ENCODE assay signal across 1 cellular context in the genomic region with DNA sequence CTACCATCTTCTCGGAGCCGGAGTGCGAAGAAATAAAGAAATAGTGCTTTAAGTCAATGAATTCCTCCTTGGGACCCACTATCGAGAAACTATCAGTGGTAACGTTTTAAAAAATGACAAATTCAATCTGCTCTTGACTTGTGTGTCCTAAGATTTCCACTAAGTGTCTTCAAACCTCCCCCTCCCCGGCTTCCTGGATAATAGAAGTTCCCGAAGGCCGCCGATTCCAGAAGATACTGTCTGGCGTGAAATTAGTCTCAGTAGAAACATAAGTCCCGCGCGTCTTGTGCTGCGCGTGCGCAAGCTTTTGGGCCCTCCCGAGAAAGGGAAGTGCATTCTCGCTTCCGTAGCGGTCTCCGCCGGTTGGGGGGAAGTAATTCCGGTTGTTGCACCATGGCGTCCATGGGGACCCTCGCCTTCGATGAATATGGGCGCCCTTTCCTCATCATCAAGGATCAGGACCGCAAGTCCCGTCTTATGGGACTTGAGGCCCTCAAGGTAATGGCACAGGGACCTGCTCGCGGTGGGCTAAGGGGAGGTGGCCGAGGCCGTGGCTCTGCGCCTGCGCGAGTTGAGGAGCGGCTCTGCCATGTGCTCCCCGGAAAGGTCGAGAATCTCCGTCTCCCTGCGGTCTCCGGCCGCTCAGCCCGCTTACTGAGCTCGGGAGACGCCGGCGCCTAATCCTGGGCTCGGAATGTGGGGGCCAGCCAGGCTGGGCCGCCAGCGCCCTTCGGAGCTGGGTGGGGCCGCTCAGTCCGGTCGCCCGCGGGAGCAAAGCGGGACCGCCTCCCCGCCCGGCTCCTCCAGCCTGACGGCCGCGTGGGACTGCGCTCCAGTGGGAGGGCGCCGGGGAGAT.
TF ChIP-seq lines count a peak whose summit lies in the region.

Gene CCT5 (plus strand): TSS at position 333 of the 856 bp plus-strand sequence. CDS start 61 bp downstream, at position 394.

TF ChIP-seq in H1, 55 proteins besides CTCF, POLR2A, EP300 and RAD21:
- TF ChIP-seq FOSL1 (IDR thresholded peaks at IDR 0.05; ENCODE audit: insufficient read depth, low read depth, low read length) (no peak), RFX5 (IDR thresholded peaks at IDR 0.05; ENCODE audit: borderline replicate concordance, low read depth, low read length) (no peak), JUND (IDR thresholded peaks at IDR 0.05; ENCODE audit: low read length) (peak; percentile 95), EZH2 (IDR thresholded peaks at IDR 0.05; ENCODE audit: low read depth, low read length, severe bottlenecking) (no peak), POLR2AphosphoS5 (IDR thresholded peaks at IDR 0.05; ENCODE audit: low read depth, low read length) (peak; percentile 98), GTF2F1 (IDR thresholded peaks at IDR 0.05; ENCODE audit: borderline replicate concordance, low read depth, low read length) (0 out of 2 replicates have a peak, but pooled peaks have one; percentile 49), SRF (IDR thresholded peaks at IDR 0.05; ENCODE audit: low read depth, low read length) (no peak), RBBP5 (IDR thresholded peaks at IDR 0.05; ENCODE audit: borderline replicate concordance, low read depth, low read length) (no peak), CHD1 (IDR thresholded peaks at IDR 0.05; ENCODE audit: low read depth, low read length) (peak; percentile 92), CTBP2 (IDR thresholded peaks at IDR 0.05; ENCODE audit: borderline replicate concordance, insufficient read depth, insufficient read length, low read length) (no peak), CREB1 (IDR thresholded peaks at IDR 0.05) (peak; percentile 7; the same call in 1 of the 2 replicates), E2F6 (IDR thresholded peaks at IDR 0.05) (peak; percentile 17; the same call in 1 of the 2 replicates), YY1 (IDR thresholded peaks at IDR 0.05; ENCODE audit: low read depth, low read length) (peak; percentile 87), HDAC2 (IDR thresholded peaks at IDR 0.05; ENCODE audit: borderline replicate concordance in 1 of 2, low read depth in 2 of 2, low read length in 2 of 2) (0 out of 4 replicates have a peak, but pooled peaks of 1 of the 2 experiments have one; percentile 51), SAP30 (IDR thresholded peaks at IDR 0.05; ENCODE audit: insufficient read depth, insufficient replicate concordance, low read length) (no peak), JUN (IDR thresholded peaks at IDR 0.05; ENCODE audit: low read depth, low read length) (no peak), TEAD4 (IDR thresholded peaks at IDR 0.05; ENCODE audit: low read depth, low read length) (no peak), SIN3A (conservative IDR thresholded peaks at IDR 0.05 in 1 of 2, IDR thresholded peaks at IDR 0.05 in 1 of 2; ENCODE audit: low read depth in 1 of 2, low read length in 2 of 2) (peak in 1 of 2 experiments; percentile 55; a peak in 1 of 4 replicates), SP1 (IDR thresholded peaks at IDR 0.05; ENCODE audit: low read depth, low read length) (peak; percentile 52; the same call in 1 of the 2 replicates), BRCA1 (IDR thresholded peaks at IDR 0.05; ENCODE audit: low read depth, low read length) (no peak), CEBPB (IDR thresholded peaks at IDR 0.05; ENCODE audit: low read depth, low read length) (peak; percentile 5; the same call in 1 of the 2 replicates), SP4 (IDR thresholded peaks at IDR 0.05; ENCODE audit: low read length) (no peak), SIX5 (IDR thresholded peaks at IDR 0.05; ENCODE audit: low read depth, low read length) (peak; percentile 52), TAF1 (IDR thresholded peaks at IDR 0.05; ENCODE audit: low read depth, low read length) (peak; percentile 95), PHF8 (conservative IDR thresholded peaks at IDR 0.05; ENCODE audit: low read depth, low read length) (peak; percentile 94), TBP (IDR thresholded peaks at IDR 0.05; ENCODE audit: low read depth, low read length) (peak; percentile 84), TAF7 (optimal IDR thresholded peaks at IDR 0.05; ENCODE audit: borderline replicate concordance, low read depth, low read length) (peak; percentile 88), SIRT6 (IDR thresholded peaks at IDR 0.05; ENCODE audit: low read length) (no peak), NRF1 (IDR thresholded peaks at IDR 0.05; ENCODE audit: low read depth, low read length) (peak; percentile 83), SP2 (IDR thresholded peaks at IDR 0.05; ENCODE audit: low read length) (no peak), KDM4A (IDR thresholded peaks at IDR 0.05; ENCODE audit: low read depth, low read length, severe bottlenecking) (peak; percentile 57), ASH2L (IDR thresholded peaks at IDR 0.05; ENCODE audit: low read length) (peak; percentile 16), TCF12 (IDR thresholded peaks at IDR 0.05; ENCODE audit: low read depth, low read length) (no peak), CBX5 (IDR thresholded peaks at IDR 0.05; ENCODE audit: low read depth, low read length) (no peak), SUZ12 (IDR thresholded peaks at IDR 0.05; ENCODE audit: low read length) (no peak)
- TF ChIP-seq, protein P1, sequence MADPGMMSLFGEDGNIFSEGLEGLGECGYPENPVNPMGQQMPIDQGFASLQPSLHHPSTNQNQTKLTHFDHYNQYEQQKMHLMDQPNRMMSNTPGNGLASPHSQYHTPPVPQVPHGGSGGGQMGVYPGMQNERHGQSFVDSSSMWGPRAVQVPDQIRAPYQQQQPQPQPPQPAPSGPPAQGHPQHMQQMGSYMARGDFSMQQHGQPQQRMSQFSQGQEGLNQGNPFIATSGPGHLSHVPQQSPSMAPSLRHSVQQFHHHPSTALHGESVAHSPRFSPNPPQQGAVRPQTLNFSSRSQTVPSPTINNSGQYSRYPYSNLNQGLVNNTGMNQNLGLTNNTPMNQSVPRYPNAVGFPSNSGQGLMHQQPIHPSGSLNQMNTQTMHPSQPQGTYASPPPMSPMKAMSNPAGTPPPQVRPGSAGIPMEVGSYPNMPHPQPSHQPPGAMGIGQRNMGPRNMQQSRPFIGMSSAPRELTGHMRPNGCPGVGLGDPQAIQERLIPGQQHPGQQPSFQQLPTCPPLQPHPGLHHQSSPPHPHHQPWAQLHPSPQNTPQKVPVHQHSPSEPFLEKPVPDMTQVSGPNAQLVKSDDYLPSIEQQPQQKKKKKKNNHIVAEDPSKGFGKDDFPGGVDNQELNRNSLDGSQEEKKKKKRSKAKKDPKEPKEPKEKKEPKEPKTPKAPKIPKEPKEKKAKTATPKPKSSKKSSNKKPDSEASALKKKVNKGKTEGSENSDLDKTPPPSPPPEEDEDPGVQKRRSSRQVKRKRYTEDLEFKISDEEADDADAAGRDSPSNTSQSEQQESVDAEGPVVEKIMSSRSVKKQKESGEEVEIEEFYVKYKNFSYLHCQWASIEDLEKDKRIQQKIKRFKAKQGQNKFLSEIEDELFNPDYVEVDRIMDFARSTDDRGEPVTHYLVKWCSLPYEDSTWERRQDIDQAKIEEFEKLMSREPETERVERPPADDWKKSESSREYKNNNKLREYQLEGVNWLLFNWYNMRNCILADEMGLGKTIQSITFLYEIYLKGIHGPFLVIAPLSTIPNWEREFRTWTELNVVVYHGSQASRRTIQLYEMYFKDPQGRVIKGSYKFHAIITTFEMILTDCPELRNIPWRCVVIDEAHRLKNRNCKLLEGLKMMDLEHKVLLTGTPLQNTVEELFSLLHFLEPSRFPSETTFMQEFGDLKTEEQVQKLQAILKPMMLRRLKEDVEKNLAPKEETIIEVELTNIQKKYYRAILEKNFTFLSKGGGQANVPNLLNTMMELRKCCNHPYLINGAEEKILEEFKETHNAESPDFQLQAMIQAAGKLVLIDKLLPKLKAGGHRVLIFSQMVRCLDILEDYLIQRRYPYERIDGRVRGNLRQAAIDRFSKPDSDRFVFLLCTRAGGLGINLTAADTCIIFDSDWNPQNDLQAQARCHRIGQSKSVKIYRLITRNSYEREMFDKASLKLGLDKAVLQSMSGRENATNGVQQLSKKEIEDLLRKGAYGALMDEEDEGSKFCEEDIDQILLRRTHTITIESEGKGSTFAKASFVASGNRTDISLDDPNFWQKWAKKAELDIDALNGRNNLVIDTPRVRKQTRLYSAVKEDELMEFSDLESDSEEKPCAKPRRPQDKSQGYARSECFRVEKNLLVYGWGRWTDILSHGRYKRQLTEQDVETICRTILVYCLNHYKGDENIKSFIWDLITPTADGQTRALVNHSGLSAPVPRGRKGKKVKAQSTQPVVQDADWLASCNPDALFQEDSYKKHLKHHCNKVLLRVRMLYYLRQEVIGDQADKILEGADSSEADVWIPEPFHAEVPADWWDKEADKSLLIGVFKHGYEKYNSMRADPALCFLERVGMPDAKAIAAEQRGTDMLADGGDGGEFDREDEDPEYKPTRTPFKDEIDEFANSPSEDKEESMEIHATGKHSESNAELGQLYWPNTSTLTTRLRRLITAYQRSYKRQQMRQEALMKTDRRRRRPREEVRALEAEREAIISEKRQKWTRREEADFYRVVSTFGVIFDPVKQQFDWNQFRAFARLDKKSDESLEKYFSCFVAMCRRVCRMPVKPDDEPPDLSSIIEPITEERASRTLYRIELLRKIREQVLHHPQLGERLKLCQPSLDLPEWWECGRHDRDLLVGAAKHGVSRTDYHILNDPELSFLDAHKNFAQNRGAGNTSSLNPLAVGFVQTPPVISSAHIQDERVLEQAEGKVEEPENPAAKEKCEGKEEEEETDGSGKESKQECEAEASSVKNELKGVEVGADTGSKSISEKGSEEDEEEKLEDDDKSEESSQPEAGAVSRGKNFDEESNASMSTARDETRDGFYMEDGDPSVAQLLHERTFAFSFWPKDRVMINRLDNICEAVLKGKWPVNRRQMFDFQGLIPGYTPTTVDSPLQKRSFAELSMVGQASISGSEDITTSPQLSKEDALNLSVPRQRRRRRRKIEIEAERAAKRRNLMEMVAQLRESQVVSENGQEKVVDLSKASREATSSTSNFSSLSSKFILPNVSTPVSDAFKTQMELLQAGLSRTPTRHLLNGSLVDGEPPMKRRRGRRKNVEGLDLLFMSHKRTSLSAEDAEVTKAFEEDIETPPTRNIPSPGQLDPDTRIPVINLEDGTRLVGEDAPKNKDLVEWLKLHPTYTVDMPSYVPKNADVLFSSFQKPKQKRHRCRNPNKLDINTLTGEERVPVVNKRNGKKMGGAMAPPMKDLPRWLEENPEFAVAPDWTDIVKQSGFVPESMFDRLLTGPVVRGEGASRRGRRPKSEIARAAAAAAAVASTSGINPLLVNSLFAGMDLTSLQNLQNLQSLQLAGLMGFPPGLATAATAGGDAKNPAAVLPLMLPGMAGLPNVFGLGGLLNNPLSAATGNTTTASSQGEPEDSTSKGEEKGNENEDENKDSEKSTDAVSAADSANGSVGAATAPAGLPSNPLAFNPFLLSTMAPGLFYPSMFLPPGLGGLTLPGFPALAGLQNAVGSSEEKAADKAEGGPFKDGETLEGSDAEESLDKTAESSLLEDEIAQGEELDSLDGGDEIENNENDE (IDR thresholded peaks at IDR 0.05; ENCODE audit: insufficient replicate concordance, low read length): no peak
- TF ChIP-seq, protein P2, sequence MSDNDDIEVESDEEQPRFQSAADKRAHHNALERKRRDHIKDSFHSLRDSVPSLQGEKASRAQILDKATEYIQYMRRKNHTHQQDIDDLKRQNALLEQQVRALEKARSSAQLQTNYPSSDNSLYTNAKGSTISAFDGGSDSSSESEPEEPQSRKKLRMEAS (IDR thresholded peaks at IDR 0.05): peak; percentile 96
- TF ChIP-seq, protein P3, sequence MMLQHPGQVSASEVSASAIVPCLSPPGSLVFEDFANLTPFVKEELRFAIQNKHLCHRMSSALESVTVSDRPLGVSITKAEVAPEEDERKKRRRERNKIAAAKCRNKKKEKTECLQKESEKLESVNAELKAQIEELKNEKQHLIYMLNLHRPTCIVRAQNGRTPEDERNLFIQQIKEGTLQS (IDR thresholded peaks at IDR 0.05; ENCODE audit: insufficient read depth, low read depth, low read length): no peak
